18 cellular contexts compared by ENCODE assay signal in the genomic region with DNA sequence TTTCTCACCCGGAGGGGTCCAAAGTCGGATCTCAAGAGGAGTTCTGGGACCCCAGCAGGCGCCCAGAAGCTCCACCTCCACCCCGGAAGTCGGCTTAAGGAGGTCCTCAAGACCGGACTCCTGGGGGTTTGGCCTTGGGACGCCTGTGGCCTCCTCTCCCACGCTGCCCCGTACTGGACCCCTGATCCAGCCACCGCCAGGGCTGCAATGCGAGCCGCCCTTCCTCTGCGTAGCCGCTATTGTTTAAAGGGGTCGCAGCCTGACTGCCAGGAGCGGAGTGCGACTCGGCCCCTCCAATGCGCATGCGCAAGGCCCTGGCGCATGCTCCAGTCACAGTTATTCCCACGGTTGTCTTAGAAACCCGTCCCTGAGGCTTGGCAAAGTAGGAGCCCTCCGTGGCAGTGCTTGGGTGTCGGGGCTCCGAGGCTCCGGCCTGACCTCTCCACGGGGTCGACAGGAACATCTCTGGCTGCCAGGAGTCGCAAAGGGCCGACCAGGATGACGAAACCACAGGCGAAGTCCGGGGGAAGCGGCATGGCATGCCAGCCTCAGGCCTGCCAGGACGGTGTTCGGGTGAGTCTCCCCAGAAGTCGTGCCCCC.
DNase-seq lines count a peak whose midpoint lies in the region; ATAC-seq, FAIRE-seq and TF ChIP-seq lines count a peak whose summit lies in the region.
"Had no signal": no experiment of that assay in that cellular context is flagged by ENCODE, and none has a peak within 500 bp of the region (broad histone marks: within the 10 kb centered on the region; RNA-seq: fewer than 3 reads in every experiment).

No MANE protein-coding gene starts in this region.

- CTCF ChIA-PET in K562 (lab: Yijun Ruan, JAX; ENCODE audit: low intra/inter-chr PET ratio), result interaction anchor here (0.7 kb wide), 1 partner anchor 102 kb away, joined by 3 read pairs; no protein-coding TSS in a partner anchor

- H4K20me1 ChIP-seq in K562 (replicated peaks; ENCODE audit: control insufficient read depth, insufficient read depth, low read length), result no peaks in the 10 kb centered on the region
- H4K20me1 ChIP-seq: BLaER1 treated with 17β-estradiol and CSF1 and Interleukin-3, amounts not matched to agents 10 nM and 100 nM had no signal

- H3K27me3 ChIP-seq in K562 (ENCODE audit: control insufficient read depth in 2 of 2, insufficient read depth in 2 of 2, low read length in 2 of 2), result no peaks in the 10 kb centered on the region; a peak in 2 of 5 replicates
- no peaks in the 10 kb centered on the region for H3K27me3 ChIP-seq in testis
- H3K27me3 ChIP-seq: BLaER1 treated with 17β-estradiol and CSF1 and Interleukin-3, amounts not matched to agents 10 nM and 100 nM had no signal

- H3K4me2 ChIP-seq in K562 (ENCODE audit: insufficient read depth, low read length), result peak overlapping the region; percentile 60
- H3K4me2 ChIP-seq: BLaER1 treated with 17β-estradiol and CSF1 and Interleukin-3, amounts not matched to agents 10 nM and 100 nM had no signal

- peaks cover 0 to 15% of the 10 kb centered on the region in 2 experiments; a peak in 3 of 5 replicates for H3K4me1 ChIP-seq in K562 (replicated peaks in 1 of 2; ENCODE audit: control insufficient read depth in 2 of 2, insufficient read depth in 2 of 2, low read length in 2 of 2)
- H3K4me1 ChIP-seq in testis, result no peaks in the 10 kb centered on the region
- H3K4me1 ChIP-seq: BLaER1 treated with 17β-estradiol and CSF1 and Interleukin-3, amounts not matched to agents 10 nM and 100 nM had no signal

- intact Hi-C loops in K562 (cut with micrococcal nuclease) (no loop called here), testis (cut with DNase I; ENCODE audit: low total_unique reads) (no loop called here)

- H3K27ac ChIP-seq in K562 (ENCODE audit: extremely low read depth, low read depth, low read length) (peak overlapping the region; percentile 28; the same call in 1 of the 3 replicates), testis (no peak overlapping the region)
- H3K27ac ChIP-seq: BLaER1 treated with 17β-estradiol and CSF1 and Interleukin-3, amounts not matched to agents 10 nM and 100 nM; HL-60 had no signal

- no TSS peak for BruUV-seq in K562 (replicated peaks; lab: Mats Ljungman, UMichigan)

- peak overlapping the region; percentile 54 for H2AFZ ChIP-seq in K562 (ENCODE audit: low read depth, low read length)

- H3K9ac ChIP-seq in K562 (ENCODE audit: insufficient read depth in 1 of 2, low read depth in 2 of 2, low read length in 2 of 2), result peak overlapping the region in 1 of 2 experiments; percentile 45; a peak in 3 of 4 replicates
- H3K9ac ChIP-seq: BLaER1 treated with 17β-estradiol and CSF1 and Interleukin-3, amounts not matched to agents 10 nM and 100 nM had no signal

- peak; percentile 45 for DNase-seq in activated effector memory CD4-positive, alpha-beta T cell treated with anti-CD3 and anti-CD28 coated beads, Interleukin-2, amount 50 U/mL, for 16 hours
- DNase-seq in activated effector memory CD4-positive, alpha-beta T cell treated with Interleukin-2 at 50 U/mL for 16 hours, result no peak
- DNase-seq in Daoy (ENCODE audit: low read depth) (peak; percentile 84), K562 (ENCODE audit: extremely low read depth in 1 of 4, low spot score in 3 of 4) (peak in 3 of 4 experiments; percentile 41 to 62 (median 56)), testis (peak; percentile 60), ecto neural progenitor cell (ENCODE audit: low spot score) (no peak), midbrain (lab: John Stamatoyannopoulos, UW) (no peak), NCI-H510A (lab: John Stamatoyannopoulos, UW) (no peak)
- DNase-seq: ACHN; CD4-positive, alpha-beta memory T cell; DMS153; DMS79 treated with DMSO at 0.1 percent for 48 hours; GDM1; HCEC 1CT; HFFc6 had no signal

- no peak for TF ChIP-seq RAD21 in K562 (CRISPR knock-in tag; conservative IDR thresholded peaks at IDR 0.05 in 1 of 2, IDR thresholded peaks at IDR 0.05 in 1 of 2)

- H3K9me3 ChIP-seq in K562 (replicated peaks; ENCODE audit: control insufficient read depth, insufficient read depth, low read depth, low read length), result no peaks in the 10 kb centered on the region
- no peaks in the 10 kb centered on the region for H3K9me3 ChIP-seq in testis

- peak; percentile 33; the same call in 2 of the 3 replicates for ATAC-seq in K562

- H3K4me3 ChIP-seq in K562 (peak overlapping the region; percentile 8; the same call in 1 of the 2 replicates), testis (peak overlapping the region; percentile 32 to 54)
- H3K4me3 ChIP-seq: BLaER1 treated with 17β-estradiol and CSF1 and Interleukin-3, amounts not matched to agents 10 nM and 100 nM had no signal

- TF ChIP-seq CTCF in K562 (IDR thresholded peaks at IDR 0.05 in 2 of 3, conservative IDR thresholded peaks at IDR 0.05 in 1 of 3; ENCODE audit: insufficient read depth in 2 of 3, low read depth in 1 of 3, low read length in 3 of 3) (no peak), testis (IDR thresholded peaks at IDR 0.05) (no peak)

- TF ChIP-seq EP300 in K562 (IDR thresholded peaks at IDR 0.05; ENCODE audit: low read length), result no peak

- TF ChIP-seq POLR2A in K562 (conservative IDR thresholded peaks at IDR 0.05) (no peak), testis (IDR thresholded peaks at IDR 0.05) (no peak)

- POLR2A ChIA-PET in K562 (lab: Yijun Ruan, JAX), result no interaction called here

- H3K36me3 ChIP-seq in K562 (ENCODE audit: control insufficient read depth, insufficient read depth, low read length) (no peaks in the 10 kb centered on the region), testis (ENCODE audit: low read depth, missing control alignments) (no peaks in the 10 kb centered on the region)
- H3K36me3 ChIP-seq: BLaER1 treated with 17β-estradiol and CSF1 and Interleukin-3, amounts not matched to agents 10 nM and 100 nM had no signal

- 14% methylated on average over 16 of the region's 38 CpGs for WGBS in K562 (ENCODE audit: insufficient coverage, low coverage, missing lambda C conversion rate)
- 69 to 81% methylated on average over 23 to 36 of the region's 38 CpGs for WGBS in testis, 2 donors

- no peaks in the 10 kb centered on the region for H3K9me1 ChIP-seq in K562 (ENCODE audit: control insufficient read depth, insufficient read depth, low read length)

- no peaks in the 10 kb centered on the region for H3K79me2 ChIP-seq in K562 (ENCODE audit: control insufficient read depth, insufficient read depth, low read length)

- no peak for FAIRE-seq in K562 (lab: Jason Lieb, UNC)
- FAIRE-seq: GM12892 had no signal

- in situ Hi-C loops in K562 (cut with MboI), result no loop called here

Comparison
In these comparisons a context has a peak if more than half of its experiments do, and no peak if none do; other contexts are left out.
1. DNase-seq: peak in activated effector memory CD4-positive, alpha-beta T cell treated with anti-CD3 and anti-CD28 coated beads, Interleukin-2, amount 50 U/mL, for 16 hours (single experiment), Daoy (single experiment), K562 (3 of 4) and testis (single experiment); none in activated effector memory CD4-positive, alpha-beta T cell treated with Interleukin-2 at 50 U/mL for 16 hours (single experiment), ecto neural progenitor cell (single experiment), midbrain (single experiment) and NCI-H510A (single experiment).